ENCODE assay signal across 3 cellular contexts in the genomic region with DNA sequence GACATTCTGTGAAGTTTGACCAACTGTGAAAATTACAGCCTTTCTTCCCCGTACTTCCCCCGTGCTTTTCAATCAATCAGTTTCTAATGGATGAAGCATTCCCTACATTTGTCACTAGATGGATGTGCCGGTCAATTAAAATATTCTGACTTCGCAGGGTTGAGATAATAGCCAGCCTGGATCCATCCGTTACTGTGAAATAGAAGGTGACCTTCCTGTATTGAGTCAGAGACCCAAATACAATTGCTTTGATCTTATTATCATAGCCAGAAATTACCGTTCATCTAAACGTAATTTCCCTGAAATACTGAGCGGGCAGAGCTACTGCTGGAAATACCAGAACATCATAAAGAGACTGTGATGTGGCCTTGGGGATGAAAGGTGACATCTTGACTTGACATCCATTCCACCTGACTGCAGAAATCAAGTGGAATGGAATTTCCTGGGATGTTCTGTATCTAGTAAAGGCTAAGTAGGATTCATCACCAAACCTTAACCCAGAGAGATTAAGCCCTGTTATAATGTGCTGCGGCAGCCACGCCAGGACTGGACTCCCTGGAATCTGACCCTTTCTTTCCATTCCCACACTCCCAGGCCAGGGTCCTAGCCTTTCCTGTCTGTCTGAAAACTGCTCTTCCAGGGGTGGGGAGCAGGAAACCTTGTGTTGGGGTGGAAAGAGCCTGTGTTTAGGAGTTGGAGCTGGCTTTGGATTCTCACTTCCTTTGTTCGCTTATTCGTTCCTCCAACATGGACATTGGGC.
TF ChIP-seq lines count a peak whose summit lies in the region.

No MANE protein-coding gene starts in this region.

TF ChIP-seq in HCT116, 20 proteins besides CTCF, POLR2A, EP300 and RAD21 (continues in another document):
- TF ChIP-seq ELF1 (IDR thresholded peaks at IDR 0.05; ENCODE audit: borderline replicate concordance, low read depth) (no peak), FOSL1 (IDR thresholded peaks at IDR 0.05; ENCODE audit: low read depth) (no peak), POLR2AphosphoS5 (IDR thresholded peaks at IDR 0.05; ENCODE audit: low read depth, low read length) (no peak), SRF (IDR thresholded peaks at IDR 0.05; ENCODE audit: low read depth) (no peak), REST (IDR thresholded peaks at IDR 0.05; ENCODE audit: low read depth) (no peak), YY1 (IDR thresholded peaks at IDR 0.05; ENCODE audit: extremely low read depth, insufficient replicate concordance, low read depth, low read length) (no peak), ATF3 (IDR thresholded peaks at IDR 0.05) (no peak), CEBPB (IDR thresholded peaks at IDR 0.05; ENCODE audit: low read depth) (no peak), TCF7L2 (IDR thresholded peaks at IDR 0.05; ENCODE audit: borderline replicate concordance, extremely low read depth, insufficient read depth, insufficient read length) (no peak), ZFX (IDR thresholded peaks at IDR 0.05) (no peak), EGR1 (IDR thresholded peaks at IDR 0.05; ENCODE audit: low read depth) (no peak), CBX3 (IDR thresholded peaks at IDR 0.05; ENCODE audit: low read depth) (no peak), SIN3A (IDR thresholded peaks at IDR 0.05; ENCODE audit: low read depth) (no peak), EZH2phosphoT487 (IDR thresholded peaks at IDR 0.05; ENCODE audit: borderline replicate concordance) (no peak)
- TF ChIP-seq, protein P1, sequence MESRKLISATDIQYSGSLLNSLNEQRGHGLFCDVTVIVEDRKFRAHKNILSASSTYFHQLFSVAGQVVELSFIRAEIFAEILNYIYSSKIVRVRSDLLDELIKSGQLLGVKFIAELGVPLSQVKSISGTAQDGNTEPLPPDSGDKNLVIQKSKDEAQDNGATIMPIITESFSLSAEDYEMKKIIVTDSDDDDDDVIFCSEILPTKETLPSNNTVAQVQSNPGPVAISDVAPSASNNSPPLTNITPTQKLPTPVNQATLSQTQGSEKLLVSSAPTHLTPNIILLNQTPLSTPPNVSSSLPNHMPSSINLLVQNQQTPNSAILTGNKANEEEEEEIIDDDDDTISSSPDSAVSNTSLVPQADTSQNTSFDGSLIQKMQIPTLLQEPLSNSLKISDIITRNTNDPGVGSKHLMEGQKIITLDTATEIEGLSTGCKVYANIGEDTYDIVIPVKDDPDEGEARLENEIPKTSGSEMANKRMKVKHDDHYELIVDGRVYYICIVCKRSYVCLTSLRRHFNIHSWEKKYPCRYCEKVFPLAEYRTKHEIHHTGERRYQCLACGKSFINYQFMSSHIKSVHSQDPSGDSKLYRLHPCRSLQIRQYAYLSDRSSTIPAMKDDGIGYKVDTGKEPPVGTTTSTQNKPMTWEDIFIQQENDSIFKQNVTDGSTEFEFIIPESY (IDR thresholded peaks at IDR 0.05; ENCODE audit: extremely low read depth, insufficient replicate concordance, low read length), result no peak

TF ChIP-seq in GM12878, 131 proteins besides CTCF, POLR2A, EP300 and RAD21:
- TF ChIP-seq EGR1 (IDR thresholded peaks at IDR 0.05; ENCODE audit: borderline replicate concordance in 1 of 2, low read depth in 2 of 2, low read length in 2 of 2) (no peak), BCL11A (IDR thresholded peaks at IDR 0.05; ENCODE audit: low read depth, low read length) (no peak), ASH2L (IDR thresholded peaks at IDR 0.05; ENCODE audit: borderline replicate concordance, low read depth) (no peak), SREBF2 (IDR thresholded peaks at IDR 0.05; ENCODE audit: low read length) (no peak), ATF2 (IDR thresholded peaks at IDR 0.05; ENCODE audit: low read length) (no peak), TCF7 (IDR thresholded peaks at IDR 0.05; ENCODE audit: borderline replicate concordance) (peak; percentile 69; the same call in 1 of the 2 replicates)

TF ChIP-seq in endothelial cell of umbilical vein, 7 proteins besides CTCF, POLR2A, EP300 and RAD21:
- TF ChIP-seq EZH2 (IDR thresholded peaks at IDR 0.05; ENCODE audit: borderline replicate concordance, low read depth, low read length, severe bottlenecking) (no peak), GATA2 (IDR thresholded peaks at IDR 0.05; ENCODE audit: insufficient read depth, insufficient read length, low read depth, low read length) (no peak), POLR2AphosphoS5 (IDR thresholded peaks at IDR 0.05; ENCODE audit: insufficient read depth, low read depth, low read length) (no peak), JUN (IDR thresholded peaks at IDR 0.05; ENCODE audit: borderline replicate concordance, insufficient read depth, insufficient read length, low read depth) (no peak), MYC (IDR thresholded peaks at IDR 0.05; ENCODE audit: low read depth, low read length) (no peak), FOS (IDR thresholded peaks at IDR 0.05; ENCODE audit: borderline replicate concordance, insufficient read depth, low read length) (no peak)
- TF ChIP-seq, protein P2, sequence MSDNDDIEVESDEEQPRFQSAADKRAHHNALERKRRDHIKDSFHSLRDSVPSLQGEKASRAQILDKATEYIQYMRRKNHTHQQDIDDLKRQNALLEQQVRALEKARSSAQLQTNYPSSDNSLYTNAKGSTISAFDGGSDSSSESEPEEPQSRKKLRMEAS (IDR thresholded peaks at IDR 0.05; ENCODE audit: insufficient read depth, insufficient read length), result no peak
TF ChIP-seq in endothelial cell of umbilical vein: peak in this region for 0.
